ENCODE assay signal across 1 cellular context in genomic region chr10:131933016-131933694, GRCh38.
TF ChIP-seq lines count a peak whose summit lies in the region.

No MANE protein-coding gene starts in this region.

TF ChIP-seq in HepG2, 621 proteins besides CTCF, POLR2A, EP300 and RAD21:
- no peak for TF ChIP-seq MED13 (CRISPR knock-in tag; IDR thresholded peaks at IDR 0.05)
- peak; percentile 39 for TF ChIP-seq RBM22 (optimal IDR thresholded peaks at IDR 0.05; ENCODE audit: low read length)
TF ChIP-seq in HepG2: peak in this region for 1.
